In genomic region chr9:79196606-79197005, GRCh38 we compare ENCODE assay signal across 1 cellular context.
TF ChIP-seq lines count a peak whose summit lies in the region.

No MANE protein-coding gene starts in this region.

TF ChIP-seq in IMR-90, 13 proteins besides CTCF, POLR2A, EP300 and RAD21:
- TF ChIP-seq CEBPB (IDR thresholded peaks at IDR 0.05; ENCODE audit: low read depth, low read length) (peak; percentile 48; the same call in 1 of the 2 replicates), MXI1 (IDR thresholded peaks at IDR 0.05; ENCODE audit: borderline replicate concordance, low read depth, low read length) (no peak)
